ENCODE assay signal across 1 cellular context in genomic region chr7:41000042-41000441, GRCh38.
TF ChIP-seq lines count a peak whose summit lies in the region.

No MANE protein-coding gene starts in this region.

TF ChIP-seq in IMR-90, 13 proteins besides CTCF, POLR2A, EP300 and RAD21 (continued from another document):
- no peak for TF ChIP-seq ELK1 (IDR thresholded peaks at IDR 0.05; ENCODE audit: borderline replicate concordance, low read depth, low read length)
- no peak for TF ChIP-seq SMC3 (IDR thresholded peaks at IDR 0.05; ENCODE audit: low read depth, low read length)
- no peak for TF ChIP-seq NFE2L2 (IDR thresholded peaks at IDR 0.05; ENCODE audit: low read depth, low read length)
- TF ChIP-seq RCOR1 (IDR thresholded peaks at IDR 0.05; ENCODE audit: insufficient replicate concordance, low read length) = no peak
